9 cellular contexts compared by ENCODE assay signal in the genomic region with DNA sequence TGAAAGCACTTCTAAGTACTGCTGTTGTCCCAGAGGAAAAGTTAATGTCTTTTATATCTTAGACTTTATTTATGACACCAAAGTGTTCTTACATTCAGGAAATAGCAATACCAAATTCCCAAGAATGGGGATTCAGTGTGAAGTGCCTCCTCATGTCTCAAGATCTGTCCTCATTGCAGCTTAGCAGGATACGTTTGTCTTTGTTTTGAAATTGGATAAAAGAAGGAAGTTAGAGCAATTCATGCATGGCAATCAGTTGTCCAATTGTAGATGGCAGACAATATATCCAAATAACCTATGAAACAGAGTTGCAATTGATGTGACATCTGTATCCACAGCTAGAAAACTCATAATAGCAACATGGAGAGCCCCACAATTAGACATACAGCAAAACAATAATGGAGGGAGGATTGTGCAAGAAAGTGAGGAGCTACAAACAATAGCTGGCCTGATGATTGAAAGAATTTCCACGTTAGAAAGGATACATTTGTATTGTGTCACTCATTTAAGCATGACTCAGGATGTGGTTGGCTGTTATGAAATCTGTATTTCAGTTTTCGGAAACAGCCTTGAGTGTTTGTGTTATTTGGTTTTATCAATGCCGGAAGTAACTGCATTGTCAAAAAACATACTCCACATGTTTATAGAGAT.
DNase-seq lines count a peak whose midpoint lies in the region; ATAC-seq and TF ChIP-seq lines count a peak whose summit lies in the region.
"Had no signal": no experiment of that assay in that cellular context is flagged by ENCODE, and none has a peak within 500 bp of the region (broad histone marks: within the 10 kb centered on the region; RNA-seq: fewer than 3 reads in every experiment).

No MANE protein-coding gene starts in this region.

- no peak overlapping the region for H3K4me3 ChIP-seq in Jurkat, Clone E6-1 (ENCODE audit: low read length)
- no peak overlapping the region for H3K4me3 ChIP-seq in cardiac fibroblast (replicated peaks in 1 of 2; ENCODE audit: low read depth in 2 of 2, low read length in 2 of 2)

- no peak for DNase-seq in activated CD4-positive, CD25-positive, alpha-beta regulatory T cell treated with anti-CD3 and anti-CD28 coated beads, Interleukin-2, amount 50 U/mL, for 72 hours
- DNase-seq in Jurkat, Clone E6-1 (ENCODE audit: low read depth, low spot score): peak; percentile 33
- peak; percentile 87 to 95 for DNase-seq in cardiac fibroblast (ENCODE audit: low read depth in 2 of 2)
- DNase-seq in sciatic nerve (ENCODE audit: low spot score): no peak
- DNase-seq in COR-L47 (lab: John Stamatoyannopoulos, UW): no peak
- DNase-seq in pons (ENCODE audit: low spot score): no peak
- no peak for DNase-seq in stimulated activated CD4-positive, alpha-beta T cell treated with anti-CD3 and anti-CD28 coated beads, Interleukin-2, amount 100 ng/mL, for 48 hours
- DNase-seq: 8988T had no signal

- intact Hi-C loops in sciatic nerve (cut with DNase I): no loop called here

- ATAC-seq in activated CD4-positive, CD25-positive, alpha-beta regulatory T cell treated with anti-CD3 and anti-CD28 coated beads, Interleukin-2, amount 50 U/mL, for 24 hours: peak; percentile 64 to 85
- peak; percentile 48 for ATAC-seq in sciatic nerve

- no peak for TF ChIP-seq CTCF in cardiac fibroblast (IDR thresholded peaks at IDR 0.05; ENCODE audit: low read depth, low read length)

Comparison
In these comparisons a context has a peak if more than half of its experiments do, and no peak if none do; other contexts are left out.
1. DNase-seq: peak in Jurkat, Clone E6-1 (single experiment) and cardiac fibroblast (2 of 2); none in activated CD4-positive, CD25-positive, alpha-beta regulatory T cell treated with anti-CD3 and anti-CD28 coated beads, Interleukin-2, amount 50 U/mL, for 72 hours (single experiment), sciatic nerve (single experiment), COR-L47 (single experiment), pons (single experiment) and stimulated activated CD4-positive, alpha-beta T cell treated with anti-CD3 and anti-CD28 coated beads, Interleukin-2, amount 100 ng/mL, for 48 hours (0 of 2).